Comparison of ENCODE assay signal across 8 cellular contexts in the genomic region with DNA sequence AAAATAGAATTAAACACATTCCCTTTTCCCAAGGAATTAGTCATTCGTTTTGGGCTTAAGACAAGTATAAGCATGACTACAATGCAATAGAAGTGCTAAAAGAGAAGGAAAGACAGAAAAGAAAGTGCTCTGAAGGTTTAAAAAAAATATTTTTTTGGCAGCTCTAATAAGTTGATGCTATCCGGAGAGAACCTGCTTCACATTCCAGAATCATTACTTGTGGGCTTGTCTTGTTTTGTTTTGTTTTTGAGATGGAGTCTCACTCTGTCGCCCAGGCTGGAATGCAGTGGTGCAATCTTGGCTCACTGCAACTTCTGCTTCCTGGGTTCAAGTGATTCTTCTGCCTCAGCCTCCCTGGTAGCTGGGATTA. TPM values are rescaled to one million over a fixed set of nuclear protein-coding genes. Genes with fewer than 3 reads are reported as not detected.
DNase-seq lines count a peak whose midpoint lies in the region; ATAC-seq and TF ChIP-seq lines count a peak whose summit lies in the region.
"Not testable (repeated sequence)": the region's sequence is repeated elsewhere in the genome, so short reads cannot be mapped to it uniquely, and the experiment has no call there.

No MANE protein-coding gene starts in this region.

- H3K9me2 ChIP-seq in PC-3 (replicated peaks; ENCODE audit: low read length) = not testable (repeated sequence)

- H3K9me3 ChIP-seq in PC-3 (ENCODE audit: low read length); fibroblast of lung (ENCODE audit: control insufficient read depth, insufficient read depth, low read depth, low read length); smooth muscle cell (replicated peaks; ENCODE audit: low read depth): not testable (repeated sequence)

- H3K4me3 ChIP-seq in PC-3 (ENCODE audit: low read length); brain microvascular endothelial cell (ENCODE audit: low read depth, low read length): not testable (repeated sequence)
- H3K4me3 ChIP-seq in fibroblast of lung (replicated peaks in 1 of 4; ENCODE audit: control extremely low read depth in 1 of 4, insufficient read depth in 1 of 4, low read depth in 3 of 4, low read length in 4 of 4) (peak overlapping the region in 1 of 4 experiments; percentile 0), smooth muscle cell (peak overlapping the region; percentile 70)

- not testable (repeated sequence) for H3K9ac ChIP-seq in PC-3 (ENCODE audit: low read length); fibroblast of lung (ENCODE audit: insufficient read depth, low read length); smooth muscle cell (ENCODE audit: low read depth)

- not testable (repeated sequence) for H4K20me1 ChIP-seq in PC-3 (ENCODE audit: low read length); fibroblast of lung (ENCODE audit: control insufficient read depth, extremely low read depth, insufficient read depth, low read length); smooth muscle cell (ENCODE audit: low read depth)

- peak overlapping the region; percentile 43 for H3K27ac Mint-ChIP-seq in activated CD8-positive, alpha-beta memory T cell treated with anti-CD3 and anti-CD28 coated beads, Interleukin-2, amount 10 ng/mL, durations not matched to agents 7 days and 5 days

- CTCF ChIA-PET in PC-3 (lab: Charles Lee) = not testable (repeated sequence)
- CTCF ChIA-PET in activated CD8-positive, alpha-beta memory T cell treated with anti-CD3 and anti-CD28 coated beads, Interleukin-2, amount 10 ng/mL, durations not matched to agents 7 days and 5 days (lab: Charles Lee) = interaction anchor here (0.6 to 2.0 kb wide), 3 partner anchors 30 to 235 kb away, joined by 3 to 8 read pairs (median 3); no protein-coding TSS in a partner anchor

- not testable (repeated sequence) for H3K27me3 ChIP-seq in PC-3 (ENCODE audit: low read length); brain microvascular endothelial cell (replicated peaks); fibroblast of lung (ENCODE audit: control insufficient read depth, insufficient read depth, low read length); smooth muscle cell (ENCODE audit: low read depth)

- not testable (repeated sequence) for H2AFZ ChIP-seq in PC-3 (ENCODE audit: low read length); fibroblast of lung (ENCODE audit: low read length); smooth muscle cell (ENCODE audit: low read depth)

- H3K36me3 Mint-ChIP-seq in activated CD8-positive, alpha-beta memory T cell treated with anti-CD3 and anti-CD28 coated beads, Interleukin-2, amount 10 ng/mL, durations not matched to agents 7 days and 5 days = peaks cover 23% of the 10 kb centered on the region

- H3K9me3 Mint-ChIP-seq in activated CD8-positive, alpha-beta memory T cell treated with anti-CD3 and anti-CD28 coated beads, Interleukin-2, amount 10 ng/mL, durations not matched to agents 7 days and 5 days (ENCODE audit: low read depth) = not testable (repeated sequence)

- not testable (repeated sequence) for H3K27ac ChIP-seq in PC-3 (ENCODE audit: low read length)
- H3K27ac ChIP-seq in brain microvascular endothelial cell (peak overlapping the region; percentile 78), fibroblast of lung (ENCODE audit: insufficient read depth, low read length) (peak overlapping the region; percentile 74), smooth muscle cell (ENCODE audit: low read depth) (peak overlapping the region; percentile 74)

- peak overlapping the region; percentile 91 for H3K4me3 Mint-ChIP-seq in activated CD8-positive, alpha-beta memory T cell treated with anti-CD3 and anti-CD28 coated beads, Interleukin-2, amount 10 ng/mL, durations not matched to agents 7 days and 5 days

- TF ChIP-seq CTCF in PC-3 (conservative IDR thresholded peaks at IDR 0.05; ENCODE audit: low read depth, low read length); brain microvascular endothelial cell (IDR thresholded peaks at IDR 0.05; ENCODE audit: low read depth, low read length, missing control alignments); fibroblast of lung (conservative IDR thresholded peaks at IDR 0.05 in 1 of 2, IDR thresholded peaks at IDR 0.05 in 1 of 2; ENCODE audit: low read depth in 1 of 2, low read length in 2 of 2); smooth muscle cell (IDR thresholded peaks at IDR 0.05; ENCODE audit: borderline replicate concordance, insufficient read depth, poor library complexity, severe bottlenecking): not testable (repeated sequence)

- POLR2A ChIA-PET in PC-3 (lab: Charles Lee; ENCODE audit: unreplicated experiment) = not testable (repeated sequence)

- H3K4me1 ChIP-seq in PC-3 (ENCODE audit: insufficient read depth, low read length); fibroblast of lung (ENCODE audit: control insufficient read depth, extremely low read depth, insufficient read depth, low read length): not testable (repeated sequence)
- H3K4me1 ChIP-seq in smooth muscle cell (ENCODE audit: low read depth) = peaks cover 10% of the 10 kb centered on the region

- WGBS in smooth muscle cell (ENCODE audit: low lambda C conversion rate) = 18% methylated on average over 3 of the region's 3 CpGs

- not testable (repeated sequence) for H3K36me3 ChIP-seq in PC-3 (ENCODE audit: low read depth, low read length); brain microvascular endothelial cell (replicated peaks); fibroblast of lung (ENCODE audit: control insufficient read depth, insufficient read depth, low read length)
- H3K36me3 ChIP-seq in smooth muscle cell (ENCODE audit: low read depth) = peaks cover 13% of the 10 kb centered on the region

- not testable (repeated sequence) for H3K27me3 Mint-ChIP-seq in activated CD8-positive, alpha-beta memory T cell treated with anti-CD3 and anti-CD28 coated beads, Interleukin-2, amount 10 ng/mL, durations not matched to agents 7 days and 5 days

- H3K4me2 ChIP-seq in PC-3 (ENCODE audit: low read length) (peak overlapping the region; percentile 99), fibroblast of lung (ENCODE audit: extremely low read depth, insufficient read depth, low read length) (peak overlapping the region; percentile 4), smooth muscle cell (peak overlapping the region; percentile 97)

- in situ Hi-C loops in brain microvascular endothelial cell (cut with HindIII; ENCODE audit: low pct_ligation_motif_present, low sequenced_read_pairs) = not testable (repeated sequence)

- not testable (repeated sequence) for BruUV-seq in PC-3 (replicated peaks; lab: Mats Ljungman, UMichigan)

- intact Hi-C loops in PC-3 (cut with micrococcal nuclease) = not testable (repeated sequence)

- ATAC-seq in PC-3; activated CD8-positive, alpha-beta memory T cell treated with anti-CD3 and anti-CD28 coated beads, Interleukin-2, amount 10 ng/mL, durations not matched to agents 7 days and 5 days: not testable (repeated sequence)

- H3K4me1 Mint-ChIP-seq in activated CD8-positive, alpha-beta memory T cell treated with anti-CD3 and anti-CD28 coated beads, Interleukin-2, amount 10 ng/mL, durations not matched to agents 7 days and 5 days = peaks cover 30% of the 10 kb centered on the region

- DNase-seq in AG08396 (ENCODE audit: low spot score) (peak; percentile 73), ELR (ENCODE audit: low read depth) (peak; percentile 77), PC-3 (peak; percentile 7), brain microvascular endothelial cell (peak; percentile 88), fibroblast of lung (ENCODE audit: low read depth in 2 of 2) (peak; percentile 64 to 91), myocyte (ENCODE audit: low read depth) (peak; percentile 52)
- DNase-seq in activated CD8-positive, alpha-beta memory T cell treated with anti-CD3 and anti-CD28 coated beads, Interleukin-2, amount 10 ng/mL, durations not matched to agents 7 days and 5 days; smooth muscle cell (lab: John Stamatoyannopoulos, UW; ENCODE audit: unreplicated experiment): not testable (repeated sequence)

- peaks cover 23% of the 10 kb centered on the region for H3K79me2 ChIP-seq in PC-3 (ENCODE audit: low read length)
- not testable (repeated sequence) for H3K79me2 ChIP-seq in fibroblast of lung (ENCODE audit: control insufficient read depth, insufficient read depth, low read length)
- peaks cover 18% of the 10 kb centered on the region for H3K79me2 ChIP-seq in smooth muscle cell (ENCODE audit: low read depth)

- H3F3A ChIP-seq in PC-3 (ENCODE audit: low read length, unreplicated experiment); smooth muscle cell (ENCODE audit: low read depth): not testable (repeated sequence)

RNA-seq across cellular contexts. Expression of gene AP4E1, which starts 1.9 kb away (rescaled TPM):
- total RNA-seq in PC-3 (2014; rRNA removed) (4.7 and 6.0 TPM in 2 replicates), fibroblast of lung (14.4 and 19.7 TPM in 2 replicates), myocyte (19.7 and 24.9 TPM in 2 replicates), smooth muscle cell (8.2 and 13.4 TPM in 2 replicates)
- total RNA-seq in activated CD8-positive, alpha-beta memory T cell treated with anti-CD3 and anti-CD28 coated beads, Interleukin-2, amount 10 ng/mL, durations not matched to agents 7 days and 5 days = 10 to 100 TPM; 14.7 to 18.4 TPM
- polyA plus RNA-seq in fibroblast of lung (7.2 and 7.3 TPM in 2 replicates), smooth muscle cell (2.3 and 3.5 TPM in 2 replicates)
- 6.6 and 7.6 TPM in 2 replicates for polyA plus RNA-seq in fibroblast of lung (2012)
- 2.5 and 2.8 TPM in 2 replicates for polyA minus RNA-seq in fibroblast of lung (ENCODE audit: low replicate concordance)
- polyA plus RNA-seq in myocyte (2012) = 7.6 TPM

Comparison
In these comparisons a context has a peak if more than half of its experiments do, and no peak if none do; other contexts are left out.
1. H3K4me2 ChIP-seq: peak in every context shown above with its lines; median percentile 99 in PC-3; 97 in smooth muscle cell; 4 in fibroblast of lung.